In genomic region chr6:16762265-16762546, GRCh38 we compare ENCODE assay signal across 8 cellular contexts. TPM values are rescaled to one million over a fixed set of nuclear protein-coding genes. Genes with fewer than 3 reads are reported as not detected.
DNase-seq lines count a peak whose midpoint lies in the region; ATAC-seq, FAIRE-seq and TF ChIP-seq lines count a peak whose summit lies in the region.

No MANE protein-coding gene starts in this region.

- FAIRE-seq in keratinocyte (lab: Jason Lieb, UNC): no peak

- intact Hi-C loops in Right ventricle myocardium superior (cut with DNase I): loop anchor here (5.0 to 10.0 kb wide), 3 partner anchors 250 to 427 kb away; no protein-coding TSS in a partner anchor
- intact Hi-C loops in left cardiac atrium (cut with DNase I): loop anchor here (5.0 to 10.0 kb wide), 4 partner anchors 247 to 430 kb away; no protein-coding TSS in a partner anchor

- peak overlapping the region; percentile 92 for H3K9ac ChIP-seq in keratinocyte (ENCODE audit: control insufficient read depth, extremely low read depth, insufficient read depth, low read length)

- TF ChIP-seq CTCF in keratinocyte (optimal IDR thresholded peaks at IDR 0.05 in 1 of 3, IDR thresholded peaks at IDR 0.05 in 1 of 3, conservative IDR thresholded peaks at IDR 0.05 in 1 of 3; ENCODE audit: extremely low read depth in 1 of 3, insufficient read depth in 2 of 3, low read length in 3 of 3): peak in 1 of 3 experiments; percentile 1

- no peaks in the 10 kb centered on the region for H4K20me1 ChIP-seq in keratinocyte (ENCODE audit: control insufficient read depth, extremely low read depth, insufficient read depth, low read length)

- H3K36me3 Mint-ChIP-seq in activated T-helper 17 cell treated with anti-CD3 and anti-CD28 coated beads, Interleukin-2, amount 50 U/mL, for 72 hours (ENCODE audit: low read depth): peaks cover 56% of the 10 kb centered on the region

- H3K4me1 ChIP-seq in keratinocyte (ENCODE audit: control insufficient read depth, extremely low read depth, insufficient read depth, low read length): peaks cover 33% of the 10 kb centered on the region

- peaks cover 13% of the 10 kb centered on the region for H3K79me2 ChIP-seq in keratinocyte (ENCODE audit: control insufficient read depth, insufficient read depth, low read length)

- H2AFZ ChIP-seq in keratinocyte (ENCODE audit: control insufficient read depth, low read length): peak overlapping the region; percentile 75

- no peaks in the 10 kb centered on the region for H3K36me3 ChIP-seq in keratinocyte (ENCODE audit: control insufficient read depth in 2 of 2, extremely low read depth in 1 of 2, insufficient read depth in 2 of 2, low read length in 2 of 2)

- no peaks in the 10 kb centered on the region for H3K9me3 ChIP-seq in keratinocyte (ENCODE audit: control insufficient read depth, low read depth, low read length)

- peak overlapping the region; percentile 97 for H3K27ac Mint-ChIP-seq in activated T-helper 17 cell treated with anti-CD3 and anti-CD28 coated beads, Interleukin-2, amount 50 U/mL, for 72 hours

- H3K27me3 Mint-ChIP-seq in activated T-helper 17 cell treated with anti-CD3 and anti-CD28 coated beads, Interleukin-2, amount 50 U/mL, for 72 hours: no peaks in the 10 kb centered on the region

- dilution Hi-C loops in keratinocyte (cut with MboI; ENCODE audit: extremely low pct_ligation_motif_present, low sequenced_read_pairs): no loop called here

- peak overlapping the region; percentile 95 for H3K4me2 ChIP-seq in keratinocyte (ENCODE audit: control insufficient read depth, extremely low read depth, insufficient read depth, low read depth, low read length)

- no peaks in the 10 kb centered on the region for H3K9me3 Mint-ChIP-seq in activated T-helper 17 cell treated with anti-CD3 and anti-CD28 coated beads, Interleukin-2, amount 50 U/mL, for 72 hours

- H3K4me3 Mint-ChIP-seq in activated T-helper 17 cell treated with anti-CD3 and anti-CD28 coated beads, Interleukin-2, amount 50 U/mL, for 72 hours: peak overlapping the region; percentile 93

- DNase-seq in Right ventricle myocardium superior (no peak), left cardiac atrium (no peak), keratinocyte (ENCODE audit: low read depth, low spot score) (no peak), T1000 (lab: John Stamatoyannopoulos, UW) (no peak)
- DNase-seq in activated effector memory CD4-positive, alpha-beta T cell treated with anti-CD3 and anti-CD28 coated beads, Interleukin-2, amount 50 U/mL, for 16 hours: no peak

- no peaks in the 10 kb centered on the region for H3K9me1 ChIP-seq in keratinocyte (ENCODE audit: control insufficient read depth, extremely low read depth, insufficient read depth, low read length)

- H3K4me1 Mint-ChIP-seq in activated T-helper 17 cell treated with anti-CD3 and anti-CD28 coated beads, Interleukin-2, amount 50 U/mL, for 72 hours: peaks cover 35% of the 10 kb centered on the region

- ATAC-seq in Right ventricle myocardium superior (ENCODE audit: poor library complexity) (peak; percentile 0), left cardiac atrium (no peak), HG03432 (IDR thresholded peaks at IDR 0.05; ENCODE audit: unreplicated experiment) (peak; percentile 2)
- peak; percentile 11 for ATAC-seq in activated T-helper 17 cell treated with anti-CD3 and anti-CD28 coated beads, Interleukin-2, amount 50 U/mL, for 72 hours (replicated peaks)

- H3K27me3 ChIP-seq in keratinocyte (ENCODE audit: control insufficient read depth, extremely low read depth, insufficient read depth, low read length): no peaks in the 10 kb centered on the region

- peak overlapping the region; percentile 79 to 83 (median 82) for H3K4me3 ChIP-seq in keratinocyte (ENCODE audit: control insufficient read depth in 2 of 3, extremely low read depth in 1 of 3, insufficient read depth in 2 of 3, low read depth in 1 of 3, low read length in 3 of 3)

- peak overlapping the region; percentile 97 for H3K27ac ChIP-seq in keratinocyte (ENCODE audit: control insufficient read depth, insufficient read depth, low read length)
- H3K27ac ChIP-seq in temporal lobe (ENCODE audit: low read depth, low read length): peak overlapping the region; percentile 57

RNA-seq across cellular contexts. Expression of gene ATXN1, which starts 0.9 kb away (rescaled TPM):
- total RNA-seq in Right ventricle myocardium superior (36.1 TPM), left cardiac atrium (10 to 100 TPM; 34.6 to 36.7 TPM), temporal lobe (52.4 TPM)
- 100 to 1,000 TPM in 1 of 2 donors, 10 to 100 TPM in 1; 41.0 to 115 TPM for total RNA-seq in activated T-helper 17 cell treated with anti-CD3 and anti-CD28 coated beads, Interleukin-2, amount 50 U/mL, for 72 hours
- polyA plus RNA-seq in keratinocyte: 9.4 to 9.7 TPM (median 9.4 TPM) in 3 replicates
- 6.3 TPM for polyA plus RNA-seq in keratinocyte (2011; ENCODE audit: low read depth)
- polyA plus RNA-seq in keratinocyte (2011; cell fraction: cytosol; rRNA removed): 7.3 and 7.5 TPM in 2 replicates
- polyA plus RNA-seq in keratinocyte (2011; cell fraction: nucleus; rRNA removed): 19.2 and 21.1 TPM in 2 replicates
- polyA plus RNA-seq in keratinocyte (2012; ENCODE audit: low replicate concordance): 8.8 and 11.5 TPM in 2 replicates
- 13.2 to 34.1 TPM (median 23.4 TPM) in 3 replicates for polyA minus RNA-seq in keratinocyte
- polyA minus RNA-seq in keratinocyte (2011; cell fraction: cytosol; rRNA and poly(A)+ RNA removed): 8.1 TPM
- 31.4 and 46.3 TPM in 2 replicates for polyA minus RNA-seq in keratinocyte (2011; cell fraction: nucleus; rRNA and poly(A)+ RNA removed)

Comparison
In these comparisons a context has a peak if more than half of its experiments do, and no peak if none do; other contexts are left out.
1. ATAC-seq: peak in Right ventricle myocardium superior (single experiment), HG03432 (single experiment) and activated T-helper 17 cell treated with anti-CD3 and anti-CD28 coated beads, Interleukin-2, amount 50 U/mL, for 72 hours (single experiment); none in left cardiac atrium (0 of 2).